Comparison of ENCODE assay signal across 15 cellular contexts in genomic region chr11:76609736-76610370, GRCh38.
DNase-seq lines count a peak whose midpoint lies in the region; ATAC-seq and TF ChIP-seq lines count a peak whose summit lies in the region.
"Had no signal": no experiment of that assay in that cellular context is flagged by ENCODE, and none has a peak within 500 bp of the region (broad histone marks: within the 10 kb centered on the region; RNA-seq: fewer than 3 reads in every experiment).

No MANE protein-coding gene starts in this region.

- H3K9me3 ChIP-seq in ascending aorta, result no peaks in the 10 kb centered on the region
- H3K9me3 ChIP-seq in hepatocyte (ENCODE audit: low read depth), result no peaks in the 10 kb centered on the region
- H3K9me3 ChIP-seq: prostate gland, transverse colon had no signal

- no peaks in the 10 kb centered on the region for H3K36me3 Mint-ChIP-seq in activated naive CD8-positive, alpha-beta T cell treated with anti-CD3 and anti-CD28 coated beads, Interleukin-2, amount 50 U/mL, for 24 hours (ENCODE audit: low read depth)

- H3K36me3 ChIP-seq in ascending aorta (no peaks in the 10 kb centered on the region), hepatocyte (replicated peaks; ENCODE audit: insufficient read depth, low read depth) (no peaks in the 10 kb centered on the region)
- H3K36me3 ChIP-seq: prostate gland, transverse colon had no signal

- no peak overlapping the region for H3K4me2 ChIP-seq in hepatocyte

- H3K4me1 ChIP-seq in ascending aorta, result peaks cover 17 to 50% of the 10 kb centered on the region in 2 donors
- H3K4me1 ChIP-seq in hepatocyte (ENCODE audit: insufficient read depth), result peaks cover 9% of the 10 kb centered on the region
- H3K4me1 ChIP-seq: prostate gland had no signal

- no peak overlapping the region for H3K4me3 ChIP-seq in ascending aorta
- no peak overlapping the region for H3K4me3 ChIP-seq in hepatocyte
- H3K4me3 ChIP-seq: prostate gland, transverse colon had no signal

- H3K4me1 Mint-ChIP-seq in activated naive CD8-positive, alpha-beta T cell treated with anti-CD3 and anti-CD28 coated beads, Interleukin-2, amount 50 U/mL, for 24 hours, result peaks cover 2% of the 10 kb centered on the region

- intact Hi-C loops in cardiac septum (cut with DNase I), result loop anchor here (5.0 kb wide), 1 partner anchor 42 kb away; no protein-coding TSS in a partner anchor
- intact Hi-C loops in Right ventricle myocardium superior (cut with DNase I), result no loop called here
- intact Hi-C loops in ascending aorta (cut with DNase I), result loop anchor here (5.0 kb wide), 2 partner anchors 62 to 162 kb away; partner anchors contain the start of gene LRRC32

- peaks cover 7% of the 10 kb centered on the region for H3K27me3 Mint-ChIP-seq in activated naive CD8-positive, alpha-beta T cell treated with anti-CD3 and anti-CD28 coated beads, Interleukin-2, amount 50 U/mL, for 24 hours

- 64% methylated on average over 8 of the region's 8 CpGs for WGBS in hepatocyte (ENCODE audit: low lambda C conversion rate, missing lambda C conversion rate)

- H3K4me3 Mint-ChIP-seq in activated naive CD8-positive, alpha-beta T cell treated with anti-CD3 and anti-CD28 coated beads, Interleukin-2, amount 50 U/mL, for 24 hours, result no peak overlapping the region

- ATAC-seq in Right ventricle myocardium superior (ENCODE audit: poor library complexity) (no peak), GM18498 (IDR thresholded peaks at IDR 0.05; ENCODE audit: unreplicated experiment) (no peak)
- ATAC-seq in activated naive CD8-positive, alpha-beta T cell treated with anti-CD3 and anti-CD28 coated beads, Interleukin-2, amount 50 U/mL, for 24 hours, result no peak
- ATAC-seq: esophagus mucosa had no signal

- H3K27ac ChIP-seq in ascending aorta (peak overlapping the region; percentile 48 to 63), hepatocyte (peak overlapping the region; percentile 67)
- H3K27ac ChIP-seq: prostate gland had no signal

- H3K27ac Mint-ChIP-seq in activated naive CD8-positive, alpha-beta T cell treated with anti-CD3 and anti-CD28 coated beads, Interleukin-2, amount 50 U/mL, for 24 hours, result no peak overlapping the region

- no peaks in the 10 kb centered on the region for H3K9me2 ChIP-seq in hepatocyte (replicated peaks; ENCODE audit: insufficient read depth)

- DNase-seq in cardiac septum (ENCODE audit: low spot score) (peak; percentile 70), Right ventricle myocardium superior (no peak), ascending aorta (ENCODE audit: low spot score in 2 of 2) (no peak), hepatocyte (ENCODE audit: low spot score) (no peak), SKM-1 (lab: John Stamatoyannopoulos, UW; ENCODE audit: unreplicated experiment) (no peak), SHP77 (lab: John Stamatoyannopoulos, UW) (no peak)
- DNase-seq in activated naive CD8-positive, alpha-beta T cell treated with anti-CD3 and anti-CD28 coated beads, Interleukin-2, amount 50 U/mL, for 24 hours, result no peak
- DNase-seq: activated naive CD4-positive, alpha-beta T cell treated with Interleukin-2 at 50 U/mL for 16 hours; cerebellar nuclear complex; KG1; NCI-H526 treated with DMSO at 0.1 percent for 48 hours; transverse colon had no signal

- TF ChIP-seq CTCF in ascending aorta (IDR thresholded peaks at IDR 0.05) (no peak), hepatocyte (IDR thresholded peaks at IDR 0.05; ENCODE audit: poor library complexity) (no peak)

- H4K20me1 ChIP-seq in hepatocyte (ENCODE audit: insufficient read depth, poor library complexity, severe bottlenecking), result no peaks in the 10 kb centered on the region

- H2AFZ ChIP-seq in hepatocyte, result no peak overlapping the region

- H3K27me3 ChIP-seq in ascending aorta (no peaks in the 10 kb centered on the region), hepatocyte (no peaks in the 10 kb centered on the region)
- H3K27me3 ChIP-seq: transverse colon had no signal

- H3K79me2 ChIP-seq in hepatocyte, result no peaks in the 10 kb centered on the region

- H3K9me3 Mint-ChIP-seq in activated naive CD8-positive, alpha-beta T cell treated with anti-CD3 and anti-CD28 coated beads, Interleukin-2, amount 50 U/mL, for 24 hours, result no peaks in the 10 kb centered on the region
